In the genomic region with DNA sequence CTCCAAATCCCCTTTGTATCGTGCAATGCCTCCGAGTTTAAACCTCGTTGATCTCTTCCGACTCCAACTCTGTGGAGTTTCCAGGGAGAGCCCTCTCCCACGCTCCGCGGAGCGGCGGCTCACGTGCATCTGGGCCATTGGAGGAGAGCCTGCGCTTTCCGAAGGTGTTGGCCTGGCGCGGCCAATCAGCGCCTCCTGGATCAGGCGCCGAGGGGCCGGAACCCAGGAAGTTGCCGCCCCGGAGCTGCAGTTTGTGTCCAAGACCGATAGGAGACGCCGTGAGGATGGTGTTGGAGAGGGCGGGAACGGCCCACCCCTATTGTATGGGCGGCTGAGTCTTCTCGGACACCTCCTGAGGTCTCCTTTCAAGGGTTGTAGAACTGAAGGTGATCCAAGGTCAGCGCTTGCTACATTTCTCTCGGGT, we compare ENCODE assay signal across 9 cellular contexts. TPM values are rescaled to one million over a fixed set of nuclear protein-coding genes. Genes with fewer than 3 reads are reported as not detected.
DNase-seq lines count a peak whose midpoint lies in the region; ATAC-seq, FAIRE-seq and TF ChIP-seq lines count a peak whose summit lies in the region.
"Had no signal": no experiment of that assay in that cellular context is flagged by ENCODE, and none has a peak within 500 bp of the region (broad histone marks: within the 10 kb centered on the region; RNA-seq: fewer than 3 reads in every experiment).

No MANE protein-coding gene starts in this region.

- H3K4me3 ChIP-seq in fibroblast of lung (replicated peaks in 1 of 4; ENCODE audit: control extremely low read depth in 1 of 4, insufficient read depth in 1 of 4, low read depth in 3 of 4, low read length in 4 of 4) (peak overlapping the region; percentile 81 to 93 (median 89)), mucosa of rectum (ENCODE audit: low read length in 2 of 2) (peak overlapping the region; percentile 47 to 70), uterus (peak overlapping the region; percentile 39 to 58)

- peak overlapping the region; percentile 84 for H3K4me2 ChIP-seq in fibroblast of lung (ENCODE audit: extremely low read depth, insufficient read depth, low read length)

- H3K27ac ChIP-seq in fibroblast of lung (ENCODE audit: insufficient read depth, low read length) (peak overlapping the region; percentile 65), mucosa of rectum (ENCODE audit: low read depth in 2 of 2, low read length in 2 of 2) (peak overlapping the region in 1 of 2 donors; percentile 11), uterus (peak overlapping the region; percentile 30 to 56)

- H3K9me3 ChIP-seq in fibroblast of lung (ENCODE audit: control insufficient read depth, insufficient read depth, low read depth, low read length) (no peaks in the 10 kb centered on the region), mucosa of rectum (ENCODE audit: control insufficient read depth in 2 of 2, low read length in 2 of 2) (no peaks in the 10 kb centered on the region), uterus (no peaks in the 10 kb centered on the region)

- no peak overlapping the region for H3K27ac Mint-ChIP-seq in natural killer cell
- no peak overlapping the region for H3K27ac Mint-ChIP-seq in natural killer cell treated with Interleukin-12 subunit alpha and Interleukin-12 subunit beta and Interleukin-15 and Interleukin-18, amount 100 ng/mL, for 72 hours

- TF ChIP-seq POLR2A in uterus (IDR thresholded peaks at IDR 0.05), result peak in 1 of 2 donors; percentile 29

- DNase-seq in natural killer cell, result no peak
- DNase-seq in natural killer cell treated with Interleukin-12 subunit alpha and Interleukin-12 subunit beta and Interleukin-15 and Interleukin-18, amount 100 ng/mL, for 72 hours (ENCODE audit: low spot score), result no peak
- DNase-seq in fibroblast of lung (ENCODE audit: low read depth in 2 of 2), result peak; percentile 86 to 94
- DNase-seq in uterus, result peak; percentile 75 to 89
- no peak for DNase-seq in stimulated activated CD4-positive, alpha-beta T cell treated with anti-CD3 and anti-CD28 coated beads, Interleukin-12 subunit alpha, Interleukin-12 subunit beta, amount 100 ng/mL, for 4 hours
- DNase-seq in GM19239 (ENCODE audit: insufficient read length, low spot score), result no peak

- H3K36me3 Mint-ChIP-seq in natural killer cell, result no peaks in the 10 kb centered on the region
- no peaks in the 10 kb centered on the region for H3K36me3 Mint-ChIP-seq in natural killer cell treated with Interleukin-12 subunit alpha and Interleukin-12 subunit beta and Interleukin-15 and Interleukin-18, amount 100 ng/mL, for 72 hours

- H2AFZ ChIP-seq in fibroblast of lung (ENCODE audit: low read length), result no peak overlapping the region

- peaks cover 35 to 52% of the 10 kb centered on the region in 2 donors for H3K27me3 Mint-ChIP-seq in natural killer cell (ENCODE audit: low read depth in 2 of 2)
- peaks cover 16 to 24% of the 10 kb centered on the region in 2 donors for H3K27me3 Mint-ChIP-seq in natural killer cell treated with Interleukin-12 subunit alpha and Interleukin-12 subunit beta and Interleukin-15 and Interleukin-18, amount 100 ng/mL, for 72 hours

- no peaks in the 10 kb centered on the region for H4K20me1 ChIP-seq in fibroblast of lung (ENCODE audit: control insufficient read depth, extremely low read depth, insufficient read depth, low read length)

- FAIRE-seq in GM19239 (lab: Jason Lieb, UNC), result no peak
- FAIRE-seq: TTC549 had no signal

- H3K9ac ChIP-seq in fibroblast of lung (ENCODE audit: insufficient read depth, low read length) (no peak overlapping the region), mucosa of rectum (ENCODE audit: low read depth in 1 of 2, low read length in 2 of 2) (peak overlapping the region; percentile 18 to 32)

- H3K4me1 ChIP-seq in fibroblast of lung (ENCODE audit: control insufficient read depth, extremely low read depth, insufficient read depth, low read length), result peaks cover 6% of the 10 kb centered on the region
- peaks cover 10 to 14% of the 10 kb centered on the region in 2 donors for H3K4me1 ChIP-seq in mucosa of rectum (ENCODE audit: control insufficient read depth in 2 of 2, insufficient read depth in 2 of 2, low read length in 2 of 2)
- peaks cover 0 to 2% of the 10 kb centered on the region in 2 donors for H3K4me1 ChIP-seq in uterus

- peaks cover 5 to 17% of the 10 kb centered on the region in 2 donors for H3K4me1 Mint-ChIP-seq in natural killer cell
- H3K4me1 Mint-ChIP-seq in natural killer cell treated with Interleukin-12 subunit alpha and Interleukin-12 subunit beta and Interleukin-15 and Interleukin-18, amount 100 ng/mL, for 72 hours (ENCODE audit: low read depth in 2 of 2), result no peaks in the 10 kb centered on the region

- peaks cover 58% of the 10 kb centered on the region for H3K79me2 ChIP-seq in fibroblast of lung (ENCODE audit: control insufficient read depth, insufficient read depth, low read length)

- no peak for TF ChIP-seq CTCF in natural killer cell (IDR thresholded peaks at IDR 0.05)
- TF ChIP-seq CTCF in fibroblast of lung (conservative IDR thresholded peaks at IDR 0.05 in 1 of 2, IDR thresholded peaks at IDR 0.05 in 1 of 2; ENCODE audit: low read depth in 1 of 2, low read length in 2 of 2), result peak; percentile 69 to 86
- TF ChIP-seq CTCF in uterus (IDR thresholded peaks at IDR 0.05), result peak; percentile 27 to 54 (median 39)

- ATAC-seq in natural killer cell (no peak), HG03521 (IDR thresholded peaks at IDR 0.05; ENCODE audit: unreplicated experiment) (no peak)
- ATAC-seq in natural killer cell treated with Interleukin-12 subunit alpha and Interleukin-12 subunit beta and Interleukin-15 and Interleukin-18, amount 100 ng/mL, for 72 hours, result no peak

- peak overlapping the region; percentile 67 for H3K4me3 Mint-ChIP-seq in natural killer cell
- no peak overlapping the region for H3K4me3 Mint-ChIP-seq in natural killer cell treated with Interleukin-12 subunit alpha and Interleukin-12 subunit beta and Interleukin-15 and Interleukin-18, amount 100 ng/mL, for 72 hours

- intact Hi-C loops in natural killer cell (cut with micrococcal nuclease) (no loop called here), uterus (cut with DNase I; ENCODE audit: low total_unique reads) (no loop called here)

- H3K27me3 ChIP-seq in fibroblast of lung (ENCODE audit: control insufficient read depth, insufficient read depth, low read length) (no peaks in the 10 kb centered on the region), mucosa of rectum (ENCODE audit: control insufficient read depth in 2 of 2, insufficient read depth in 2 of 2, low read length in 2 of 2) (peaks cover 0 to 4% of the 10 kb centered on the region in 2 donors), uterus (no peaks in the 10 kb centered on the region)

- H3K9me3 Mint-ChIP-seq in natural killer cell, result no peaks in the 10 kb centered on the region
- H3K9me3 Mint-ChIP-seq in natural killer cell treated with Interleukin-12 subunit alpha and Interleukin-12 subunit beta and Interleukin-15 and Interleukin-18, amount 100 ng/mL, for 72 hours, result no peaks in the 10 kb centered on the region

- H3K36me3 ChIP-seq in fibroblast of lung (ENCODE audit: control insufficient read depth, insufficient read depth, low read length) (peaks cover 2% of the 10 kb centered on the region), mucosa of rectum (ENCODE audit: control insufficient read depth in 2 of 2, insufficient read depth in 2 of 2, low read length in 2 of 2) (no peaks in the 10 kb centered on the region), uterus (no peaks in the 10 kb centered on the region)

RNA-seq across cellular contexts. Expression of a gene that starts 1.6 kb away (rescaled TPM):
- total RNA-seq in natural killer cell (under 1 TPM in 1 of 3 donors, not detected in 2; 0.20 TPM), fibroblast of lung (23.4 and 24.9 TPM in 2 replicates), uterus (10 to 100 TPM in 1 of 4 donors, 1 to 10 TPM in 3; 2.0 to 16.6 (median 6.1) TPM)
- not detected for total RNA-seq in natural killer cell treated with Interleukin-12 subunit alpha and Interleukin-12 subunit beta and Interleukin-15 and Interleukin-18, amount 100 ng/mL, for 72 hours
- polyA plus RNA-seq in fibroblast of lung, result 14.9 and 18.2 TPM in 2 replicates
- 22.3 and 26.8 TPM in 2 replicates for polyA plus RNA-seq in fibroblast of lung (2012)
- 54.4 and 58.7 TPM in 2 replicates for polyA minus RNA-seq in fibroblast of lung (ENCODE audit: low replicate concordance)

RNA-seq across cellular contexts. Expression of a gene that starts 21.6 kb away (rescaled TPM):
- total RNA-seq in natural killer cell (not detected), fibroblast of lung (8.5 and 15.0 TPM in 2 replicates), uterus (1 to 10 TPM; 1.2 to 7.3 (median 4.6) TPM)
- total RNA-seq in natural killer cell treated with Interleukin-12 subunit alpha and Interleukin-12 subunit beta and Interleukin-15 and Interleukin-18, amount 100 ng/mL, for 72 hours, result not detected
- 17.5 and 18.8 TPM in 2 replicates for polyA plus RNA-seq in fibroblast of lung
- polyA plus RNA-seq in fibroblast of lung (2012), result 19.6 and 21.9 TPM in 2 replicates
- 16.6 and 17.2 TPM in 2 replicates for polyA minus RNA-seq in fibroblast of lung (ENCODE audit: low replicate concordance)

Comparison
In these comparisons a context has a peak if more than half of its experiments do, and no peak if none do; other contexts are left out.
1. DNase-seq: peak in fibroblast of lung (2 of 2) and uterus (2 of 2); none in natural killer cell (single experiment), natural killer cell treated with Interleukin-12 subunit alpha and Interleukin-12 subunit beta and Interleukin-15 and Interleukin-18, amount 100 ng/mL, for 72 hours (single experiment), stimulated activated CD4-positive, alpha-beta T cell treated with anti-CD3 and anti-CD28 coated beads, Interleukin-12 subunit alpha, Interleukin-12 subunit beta, amount 100 ng/mL, for 4 hours (single experiment) and GM19239 (single experiment).
2. Peak in every context shown above with its lines, with median percentiles within 50 percentile points of each other: H3K4me3 ChIP-seq.